Comparison of ENCODE assay signal across 8 cellular contexts in genomic region chr5:172904643-172905345, GRCh38. TPM values are rescaled to one million over a fixed set of nuclear protein-coding genes. Genes with fewer than 3 reads are reported as not detected.
DNase-seq lines count a peak whose midpoint lies in the region; ATAC-seq, FAIRE-seq and TF ChIP-seq lines count a peak whose summit lies in the region.

No MANE protein-coding gene starts in this region.

- H3K9me3 ChIP-seq in HUES6 (ENCODE audit: control insufficient read depth, insufficient read depth, low read depth, low read length): no peaks in the 10 kb centered on the region
- no peaks in the 10 kb centered on the region for H3K9me3 ChIP-seq in keratinocyte (ENCODE audit: control insufficient read depth, low read depth, low read length)
- no peaks in the 10 kb centered on the region for H3K9me3 ChIP-seq in testis

- H3K4me1 ChIP-seq in HUES6 (ENCODE audit: control insufficient read depth, insufficient read depth, low read length) (peaks cover 39% of the 10 kb centered on the region), keratinocyte (ENCODE audit: control insufficient read depth, extremely low read depth, insufficient read depth, low read length) (peaks cover 57% of the 10 kb centered on the region), testis (peaks cover 51% of the 10 kb centered on the region)

- H3K27me3 ChIP-seq in HUES6 (ENCODE audit: control insufficient read depth, insufficient read depth, low read length) (no peaks in the 10 kb centered on the region), keratinocyte (ENCODE audit: control insufficient read depth, extremely low read depth, insufficient read depth, low read length) (no peaks in the 10 kb centered on the region), testis (no peaks in the 10 kb centered on the region)

- H3K9ac ChIP-seq in HUES6 (ENCODE audit: low read length) (peak overlapping the region; percentile 24), keratinocyte (ENCODE audit: control insufficient read depth, extremely low read depth, insufficient read depth, low read length) (peak overlapping the region; percentile 97)

- ATAC-seq in activated CD8-positive, alpha-beta T cell treated with anti-CD3 and anti-CD28 coated beads for 36 hours: no peak

- no peaks in the 10 kb centered on the region for H4K20me1 ChIP-seq in keratinocyte (ENCODE audit: control insufficient read depth, extremely low read depth, insufficient read depth, low read length)

- H3K9me1 ChIP-seq in keratinocyte (ENCODE audit: control insufficient read depth, extremely low read depth, insufficient read depth, low read length): no peaks in the 10 kb centered on the region

- FAIRE-seq in keratinocyte (lab: Jason Lieb, UNC): peak; percentile 100

- DNase-seq in astrocyte of the cerebellum (ENCODE audit: low read depth) (peak; percentile 63), keratinocyte (ENCODE audit: low read depth, low spot score) (peak; percentile 100), testis (peak; percentile 81), NCI-H748 treated with DMSO at 0.1 percent for 48 hours (lab: John Stamatoyannopoulos, UW) (no peak), immature natural killer cell (no peak)
- no peak for DNase-seq in activated naive CD8-positive, alpha-beta T cell treated with anti-CD3 and anti-CD28 coated beads for 36 hours
- DNase-seq in activated CD8-positive, alpha-beta T cell treated with anti-CD3 and anti-CD28 coated beads for 36 hours: no peak

- H2AFZ ChIP-seq in keratinocyte (ENCODE audit: control insufficient read depth, low read length): peak overlapping the region; percentile 40

- intact Hi-C loops in testis (cut with DNase I; ENCODE audit: low total_unique reads): loop anchor here (5.0 kb wide), 2 partner anchors 37 to 137 kb away; no protein-coding TSS in a partner anchor
- intact Hi-C loops in activated CD8-positive, alpha-beta T cell treated with anti-CD3 and anti-CD28 coated beads for 36 hours (cut with micrococcal nuclease): no loop called here

- peak overlapping the region; percentile 8; the same call in 1 of the 2 replicates for H3K27ac ChIP-seq in HUES6 (ENCODE audit: low read depth, low read length)
- H3K27ac ChIP-seq in keratinocyte (ENCODE audit: control insufficient read depth, insufficient read depth, low read length): peak overlapping the region; percentile 100
- peak overlapping the region; percentile 91 to 92 for H3K27ac ChIP-seq in testis

- H3K4me2 ChIP-seq in keratinocyte (ENCODE audit: control insufficient read depth, extremely low read depth, insufficient read depth, low read depth, low read length): peak overlapping the region; percentile 66

- no peak overlapping the region for H3K27ac Mint-ChIP-seq in activated naive CD8-positive, alpha-beta T cell treated with anti-CD3 and anti-CD28 coated beads for 36 hours
- no peak overlapping the region for H3K27ac Mint-ChIP-seq in activated CD8-positive, alpha-beta T cell treated with anti-CD3 and anti-CD28 coated beads for 36 hours
- H3K27ac Mint-ChIP-seq in immature natural killer cell: no peak overlapping the region

- no peak overlapping the region for H3K4me3 Mint-ChIP-seq in activated naive CD8-positive, alpha-beta T cell treated with anti-CD3 and anti-CD28 coated beads for 36 hours
- H3K4me3 Mint-ChIP-seq in activated CD8-positive, alpha-beta T cell treated with anti-CD3 and anti-CD28 coated beads for 36 hours: no peak overlapping the region
- no peak overlapping the region for H3K4me3 Mint-ChIP-seq in immature natural killer cell

- dilution Hi-C loops in keratinocyte (cut with MboI; ENCODE audit: extremely low pct_ligation_motif_present, low sequenced_read_pairs): no loop called here

- H3K4me1 Mint-ChIP-seq in activated naive CD8-positive, alpha-beta T cell treated with anti-CD3 and anti-CD28 coated beads for 36 hours: peaks cover 6% of the 10 kb centered on the region
- H3K4me1 Mint-ChIP-seq in activated CD8-positive, alpha-beta T cell treated with anti-CD3 and anti-CD28 coated beads for 36 hours (ENCODE audit: low read depth): peaks cover 9% of the 10 kb centered on the region
- peaks cover 14 to 17% of the 10 kb centered on the region in 2 donors for H3K4me1 Mint-ChIP-seq in immature natural killer cell

- TF ChIP-seq CTCF in astrocyte of the cerebellum (IDR thresholded peaks at IDR 0.05; ENCODE audit: low read depth, low read length, missing control alignments): no peak
- no peak for TF ChIP-seq CTCF in keratinocyte (optimal IDR thresholded peaks at IDR 0.05 in 1 of 3, IDR thresholded peaks at IDR 0.05 in 1 of 3, conservative IDR thresholded peaks at IDR 0.05 in 1 of 3; ENCODE audit: extremely low read depth in 1 of 3, insufficient read depth in 2 of 3, low read length in 3 of 3)
- TF ChIP-seq CTCF in testis (IDR thresholded peaks at IDR 0.05): no peak
- no peak for TF ChIP-seq CTCF in activated CD8-positive, alpha-beta T cell treated with anti-CD3 and anti-CD28 coated beads for 36 hours (IDR thresholded peaks at IDR 0.05)

- WGBS in testis, 2 donors: 35 to 50% methylated on average over 12 to 13 of the region's 13 CpGs

- in situ Hi-C loops in astrocyte of the cerebellum (cut with HindIII; ENCODE audit: low sequenced_read_pairs): no loop called here

- POLR2A ChIA-PET in activated CD8-positive, alpha-beta T cell treated with anti-CD3 and anti-CD28 coated beads for 36 hours (lab: Charles Lee): no interaction called here

- H3K4me3 ChIP-seq in HUES6 (ENCODE audit: low read depth, low read length) (no peak overlapping the region), astrocyte of the cerebellum (ENCODE audit: low read depth, low read length) (no peak overlapping the region), keratinocyte (ENCODE audit: control insufficient read depth in 2 of 3, extremely low read depth in 1 of 3, insufficient read depth in 2 of 3, low read depth in 1 of 3, low read length in 3 of 3) (no peak overlapping the region), testis (no peak overlapping the region)

- peaks cover under 1% of the 10 kb centered on the region for H3K36me3 Mint-ChIP-seq in activated naive CD8-positive, alpha-beta T cell treated with anti-CD3 and anti-CD28 coated beads for 36 hours
- peaks cover 6% of the 10 kb centered on the region for H3K36me3 Mint-ChIP-seq in activated CD8-positive, alpha-beta T cell treated with anti-CD3 and anti-CD28 coated beads for 36 hours (ENCODE audit: low read depth)
- peaks cover 2 to 18% (median 2%) of the 10 kb centered on the region in 3 donors for H3K36me3 Mint-ChIP-seq in immature natural killer cell

- no peak for TF ChIP-seq POLR2A in testis (IDR thresholded peaks at IDR 0.05)

- H3K27me3 Mint-ChIP-seq in activated naive CD8-positive, alpha-beta T cell treated with anti-CD3 and anti-CD28 coated beads for 36 hours: no peaks in the 10 kb centered on the region
- no peaks in the 10 kb centered on the region for H3K27me3 Mint-ChIP-seq in activated CD8-positive, alpha-beta T cell treated with anti-CD3 and anti-CD28 coated beads for 36 hours
- H3K27me3 Mint-ChIP-seq in immature natural killer cell (ENCODE audit: low read depth in 3 of 3): peaks cover 0 to 2% (median 1%) of the 10 kb centered on the region in 3 donors

- CTCF ChIA-PET in activated CD8-positive, alpha-beta T cell treated with anti-CD3 and anti-CD28 coated beads for 36 hours (lab: Charles Lee): interaction anchor here (0.9 to 1.6 kb wide), 2 partner anchors 28 to 192 kb away, joined by 3 to 7 read pairs; no protein-coding TSS in a partner anchor

- H3K36me3 ChIP-seq in HUES6 (ENCODE audit: control insufficient read depth, insufficient read depth, low read length): peaks cover 25% of the 10 kb centered on the region
- H3K36me3 ChIP-seq in keratinocyte (ENCODE audit: control insufficient read depth in 2 of 2, extremely low read depth in 1 of 2, insufficient read depth in 2 of 2, low read length in 2 of 2): peaks cover 7 to 14% of the 10 kb centered on the region in 2 experiments
- H3K36me3 ChIP-seq in testis (ENCODE audit: low read depth, missing control alignments): no peaks in the 10 kb centered on the region

- H3K79me2 ChIP-seq in keratinocyte (ENCODE audit: control insufficient read depth, insufficient read depth, low read length): no peaks in the 10 kb centered on the region

- H3K9me3 Mint-ChIP-seq in activated naive CD8-positive, alpha-beta T cell treated with anti-CD3 and anti-CD28 coated beads for 36 hours: no peaks in the 10 kb centered on the region
- no peaks in the 10 kb centered on the region for H3K9me3 Mint-ChIP-seq in activated CD8-positive, alpha-beta T cell treated with anti-CD3 and anti-CD28 coated beads for 36 hours
- no peaks in the 10 kb centered on the region for H3K9me3 Mint-ChIP-seq in immature natural killer cell

RNA-seq across cellular contexts. Expression of gene RPL26L1, which starts 54.4 kb away (rescaled TPM):
- polyA plus RNA-seq in keratinocyte (89.8 to 111 TPM (median 102 TPM) in 3 replicates), testis (ENCODE audit: insufficient read depth, low read depth, low replicate concordance) (164 TPM), immature natural killer cell (10 to 100 TPM; 32.6 to 35.5 (median 33.2) TPM)
- polyA plus RNA-seq in keratinocyte (2011; ENCODE audit: low read depth): 79.6 TPM
- polyA plus RNA-seq in keratinocyte (2011; cell fraction: cytosol; rRNA removed): 92.1 and 108 TPM in 2 replicates
- polyA plus RNA-seq in keratinocyte (2011; cell fraction: nucleus; rRNA removed): 40.1 and 47.0 TPM in 2 replicates
- polyA plus RNA-seq in keratinocyte (2012; ENCODE audit: low replicate concordance): 71.7 and 90.1 TPM in 2 replicates
- 19.7 to 55.3 TPM (median 50.3 TPM) in 3 replicates for polyA minus RNA-seq in keratinocyte
- 13.2 TPM for polyA minus RNA-seq in keratinocyte (2011; cell fraction: cytosol; rRNA and poly(A)+ RNA removed)
- 7.3 and 8.3 TPM in 2 replicates for polyA minus RNA-seq in keratinocyte (2011; cell fraction: nucleus; rRNA and poly(A)+ RNA removed)
- 10 to 100 TPM; 63.0 to 67.3 TPM for total RNA-seq in testis
- total RNA-seq in activated naive CD8-positive, alpha-beta T cell treated with anti-CD3 and anti-CD28 coated beads for 36 hours: 100 to 1,000 TPM in 1 of 2 experiments, 10 to 100 TPM in 1; 96.4 to 101 TPM
- total RNA-seq in activated CD8-positive, alpha-beta T cell treated with anti-CD3 and anti-CD28 coated beads for 36 hours: 10 to 100 TPM; 72.9 to 74.9 TPM

Comparison
In these comparisons a context has a peak if more than half of its experiments do, and no peak if none do; other contexts are left out.
1. H3K27ac ChIP-seq: peak in every context shown above with its lines; median percentile 100 in keratinocyte; 92 in testis; 8 in HUES6.
2. DNase-seq: peak in astrocyte of the cerebellum (single experiment), keratinocyte (single experiment) and testis (single experiment); none in activated naive CD8-positive, alpha-beta T cell treated with anti-CD3 and anti-CD28 coated beads for 36 hours (single experiment), NCI-H748 treated with DMSO at 0.1 percent for 48 hours (single experiment), activated CD8-positive, alpha-beta T cell treated with anti-CD3 and anti-CD28 coated beads for 36 hours (single experiment) and immature natural killer cell (0 of 3).